8 cellular contexts compared by ENCODE assay signal in the genomic region with DNA sequence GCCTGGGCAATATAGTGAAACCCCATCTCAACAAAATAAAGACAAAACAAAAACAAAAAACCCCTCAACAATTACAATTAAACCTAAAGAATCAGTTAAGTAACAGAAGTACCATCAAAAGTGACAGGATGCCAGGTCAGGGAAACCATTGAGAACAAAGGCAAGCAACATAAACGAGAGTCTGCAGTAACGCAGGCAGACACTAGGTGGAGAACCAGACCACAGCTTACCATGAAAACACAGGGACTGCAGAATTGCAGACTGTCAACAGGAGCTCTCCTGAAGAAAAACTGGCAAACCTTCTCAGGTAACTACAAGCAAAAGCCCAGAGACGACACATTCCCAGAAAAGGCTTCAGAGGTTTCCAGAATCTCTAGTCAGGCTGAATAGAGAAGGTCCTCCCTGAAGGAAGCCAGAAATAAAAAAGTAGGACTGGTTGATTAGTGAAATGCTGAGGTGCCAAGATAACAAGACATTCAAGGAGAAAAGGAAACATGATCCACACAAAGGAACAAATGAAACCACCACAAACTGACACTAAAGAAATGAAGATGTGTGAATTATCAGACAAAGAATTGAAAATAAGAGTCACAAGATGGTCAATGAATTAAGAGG. TPM values are rescaled to one million over a fixed set of nuclear protein-coding genes. Genes with fewer than 3 reads are reported as not detected.
DNase-seq lines count a peak whose midpoint lies in the region; ATAC-seq, FAIRE-seq and TF ChIP-seq lines count a peak whose summit lies in the region.

No MANE protein-coding gene starts in this region.

- intact Hi-C loops in MCF 10A (cut with micrococcal nuclease): no loop called here

- POLR2A ChIA-PET in MCF 10A (lab: Yijun Ruan, JAX): interaction anchor here (0.7 kb wide), 1 partner anchor 102 kb away, joined by 3 read pairs; no protein-coding TSS in a partner anchor

- H3K9me3 Mint-ChIP-seq in MCF 10A (ENCODE audit: unreplicated experiment): peaks cover 24% of the 10 kb centered on the region

- H3K9me3 ChIP-seq in WERI-Rb-1 (ENCODE audit: severe bottlenecking): peaks cover 2% of the 10 kb centered on the region

- TF ChIP-seq CTCF in WERI-Rb-1 (IDR thresholded peaks at IDR 0.05; ENCODE audit: low read depth, low read length) (peak; percentile 86), MCF 10A (IDR thresholded peaks at IDR 0.05; ENCODE audit: unreplicated experiment) (peak; percentile 69)

- DNase-seq in GM19240 (ENCODE audit: insufficient read length, low spot score): peak; percentile 23
- DNase-seq in NCI-H2196 (lab: John Stamatoyannopoulos, UW; ENCODE audit: unreplicated experiment): peak; percentile 55
- DNase-seq in WERI-Rb-1: peak; percentile 77
- DNase-seq in MCF 10A (ENCODE audit: unreplicated experiment): peak; percentile 50
- peak; percentile 89 for DNase-seq in inferior parietal cortex (ENCODE audit: extremely low spot score)
- peak; percentile 68 for DNase-seq in stimulated activated CD4-positive, alpha-beta T cell treated with anti-CD3 and anti-CD28 coated beads, Interleukin-15, amount 100 ng/mL, for 24 hours

- no peak overlapping the region for H3K27ac ChIP-seq in WERI-Rb-1

- CTCF ChIA-PET in MCF 10A (lab: Yijun Ruan, JAX): interaction anchor here (0.5 to 1.8 kb wide), 20 partner anchors 13 to 855 kb away, joined by 3 to 10 read pairs (median 3); no protein-coding TSS in a partner anchor

- no peak for ATAC-seq in HG03135 (IDR thresholded peaks at IDR 0.05; ENCODE audit: unreplicated experiment)

- peak; percentile 89 for FAIRE-seq in A204.1 (lab: Jason Lieb, UNC)

- no peaks in the 10 kb centered on the region for H3K27me3 ChIP-seq in WERI-Rb-1 (ENCODE audit: insufficient read depth, low read depth, severe bottlenecking)

- no peaks in the 10 kb centered on the region for H3K4me1 Mint-ChIP-seq in MCF 10A (ENCODE audit: insufficient read depth, unreplicated experiment)

- BruUV-seq in MCF 10A (replicated peaks; lab: Mats Ljungman, UMichigan): no TSS peak

- H3K27me3 Mint-ChIP-seq in MCF 10A (ENCODE audit: insufficient read depth, unreplicated experiment): no peaks in the 10 kb centered on the region

- H3K4me3 ChIP-seq in WERI-Rb-1 (ENCODE audit: low read depth, low read length): no peak overlapping the region

- H3K4me3 Mint-ChIP-seq in MCF 10A (ENCODE audit: unreplicated experiment): no peak overlapping the region

- no peak overlapping the region for H3K27ac Mint-ChIP-seq in MCF 10A (ENCODE audit: low read depth, unreplicated experiment)

- H3K36me3 ChIP-seq in WERI-Rb-1: peaks cover 5% of the 10 kb centered on the region

- no peaks in the 10 kb centered on the region for H3K36me3 Mint-ChIP-seq in MCF 10A (ENCODE audit: insufficient read depth, unreplicated experiment)

RNA-seq across cellular contexts. Expression of a gene that starts 2.2 kb away (rescaled TPM):
- not detected in 2 replicates for total RNA-seq in MCF 10A (2022)

RNA-seq across cellular contexts. Expression of a gene that starts 36.5 kb away (rescaled TPM):
- total RNA-seq in MCF 10A (2022): not detected in 2 replicates

RNA-seq across cellular contexts. Expression of a gene that starts 59.3 kb away (rescaled TPM):
- not detected in 2 replicates for total RNA-seq in MCF 10A (2022)

Comparison
In these comparisons a context has a peak if more than half of its experiments do, and no peak if none do; other contexts are left out.
1. DNase-seq: peak in every context shown above with its lines; median percentile 89 in inferior parietal cortex; 77 in WERI-Rb-1; 68 in stimulated activated CD4-positive, alpha-beta T cell treated with anti-CD3 and anti-CD28 coated beads, Interleukin-15, amount 100 ng/mL, for 24 hours; 55 in NCI-H2196; 50 in MCF 10A; 23 in GM19240.